8 cellular contexts compared by ENCODE assay signal in the genomic region with DNA sequence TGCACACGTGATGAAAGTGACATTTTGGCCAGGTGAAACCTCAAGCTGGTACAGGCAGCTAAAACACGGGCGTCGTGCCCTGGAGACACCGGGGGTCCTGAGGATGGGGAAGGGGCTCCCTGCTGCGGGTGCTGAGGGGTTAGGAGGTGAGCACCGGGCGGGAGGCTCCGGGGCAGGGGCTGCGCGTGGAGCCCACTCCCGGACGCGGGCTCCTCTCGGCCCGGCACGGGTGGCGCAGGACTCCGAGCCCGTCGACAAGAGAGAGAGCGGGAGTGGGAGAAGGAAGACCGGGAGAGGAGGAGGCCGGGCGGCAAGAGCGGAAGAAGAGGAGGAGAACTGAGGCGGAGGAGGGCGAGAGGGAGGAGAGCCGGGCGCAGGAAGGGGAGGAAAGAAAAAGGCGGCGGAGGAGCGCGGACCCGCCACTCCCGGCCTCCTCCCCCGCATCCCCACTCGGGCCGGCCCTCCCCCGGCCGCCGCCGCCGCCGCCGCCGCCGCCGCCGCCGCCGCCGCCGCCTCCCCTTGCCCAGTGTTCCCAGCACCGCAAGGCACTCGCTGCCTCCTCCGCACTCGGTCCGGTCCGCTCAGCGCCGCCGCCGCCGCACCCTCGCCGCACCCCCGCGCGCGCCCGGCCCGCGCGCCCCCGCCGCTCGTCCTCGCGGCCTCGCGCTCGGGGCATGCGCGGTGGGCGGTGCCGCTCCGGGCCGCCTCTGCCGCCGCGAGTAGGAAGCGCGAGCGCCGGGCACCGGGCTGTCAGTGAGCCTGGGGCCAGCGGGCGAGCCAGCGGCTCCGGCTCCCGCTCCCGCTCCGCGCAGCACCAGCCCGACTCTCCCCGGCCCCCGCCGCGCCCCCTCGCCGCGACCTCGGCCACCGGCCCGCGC.
DNase-seq lines count a peak whose midpoint lies in the region; ATAC-seq and TF ChIP-seq lines count a peak whose summit lies in the region.

A gene (plus strand): TSS at position 750 of the 878 bp plus-strand sequence.

- H3K27ac ChIP-seq in cingulate gyrus (ENCODE audit: low read depth, low read length) = peak within 1 kb of the TSS; percentile 54
- peak within 1 kb of the TSS; percentile 65 for H3K27ac ChIP-seq in layer of hippocampus (ENCODE audit: low read depth, low read length)

- no peak for TF ChIP-seq CTCF in GM12865 (IDR thresholded peaks at IDR 0.05; ENCODE audit: insufficient read depth, low read depth, low read length, missing control alignments)

- no peaks in the 10 kb centered on the region for H3K27me3 ChIP-seq in layer of hippocampus (ENCODE audit: control insufficient read depth, insufficient read depth, low read length)

- peak; percentile 85 for ATAC-seq in HG02642 (IDR thresholded peaks at IDR 0.05; ENCODE audit: poor library complexity, unreplicated experiment)

- DNase-seq in GM12865 (ENCODE audit: low read depth) (peak; percentile 81), NCI-H2171 treated with DMSO at 0.1 percent for 48 hours (lab: John Stamatoyannopoulos, UW) (peak; percentile 51), NCI-H2107 (lab: John Stamatoyannopoulos, UW) (no peak)
- peak; percentile 77 for DNase-seq in activated CD4-positive, alpha-beta T cell treated with anti-CD3 and anti-CD28 coated beads for 48 hours
- peak in 3 of 4 experiments; percentile 50 to 61 (median 53) for DNase-seq in stimulated activated CD4-positive, alpha-beta T cell treated with anti-CD3 and anti-CD28 coated beads, Interleukin-1b, Interleukin-23, amount 100 ng/mL, for 24 hours (ENCODE audit: low read depth in 4 of 4, low spot score in 1 of 4)

- peak within 1 kb of the TSS; percentile 81 for H3K4me3 ChIP-seq in GM12865 (ENCODE audit: low read depth, low read length)
